ENCODE assay signal across 10 cellular contexts in the genomic region with DNA sequence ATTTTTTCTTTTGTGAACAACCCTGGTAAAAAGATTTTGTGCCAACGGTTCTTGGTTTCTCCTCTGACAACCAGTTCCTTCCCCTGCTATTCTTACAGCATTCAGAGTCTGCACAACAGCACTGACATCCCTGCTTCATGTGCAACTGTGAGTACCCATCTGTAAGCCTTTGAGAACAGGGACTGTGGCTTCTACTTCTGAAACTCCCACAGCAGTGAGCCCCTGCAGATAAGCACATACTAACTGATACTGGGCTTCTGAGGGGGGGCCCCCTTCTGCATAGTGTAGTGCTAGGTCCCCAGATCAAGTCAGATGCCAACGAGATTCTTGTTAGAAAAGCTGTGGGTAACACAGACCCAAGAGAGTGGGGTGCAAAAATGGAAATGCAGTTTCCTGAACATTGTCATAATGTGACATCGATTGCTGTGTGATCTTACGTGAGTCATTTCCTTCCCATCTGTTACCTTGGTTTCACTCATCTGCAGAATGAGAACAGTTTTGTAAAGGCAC. TPM values are rescaled to one million over a fixed set of nuclear protein-coding genes. Genes with fewer than 3 reads are reported as not detected.
DNase-seq lines count a peak whose midpoint lies in the region; ATAC-seq and TF ChIP-seq lines count a peak whose summit lies in the region.
"Had no signal": no experiment of that assay in that cellular context is flagged by ENCODE, and none has a peak within 500 bp of the region (broad histone marks: within the 10 kb centered on the region; RNA-seq: fewer than 3 reads in every experiment).

No MANE protein-coding gene starts in this region.

- intact Hi-C loops in adrenal gland (cut with DNase I): no loop called here

- TF ChIP-seq CTCF in adrenal gland (IDR thresholded peaks at IDR 0.05): no peak

- WGBS in adrenal gland, 4 donors: 48 to 75% (median 54%) methylated on average over 4 of the region's 4 CpGs

- no peaks in the 10 kb centered on the region for H3K36me3 ChIP-seq in adrenal gland (replicated peaks in 1 of 2)
- H3K36me3 ChIP-seq: heart left ventricle had no signal

- H3K4me1 ChIP-seq in adrenal gland (replicated peaks in 1 of 2): no peaks in the 10 kb centered on the region

- peak; percentile 46 to 50 for DNase-seq in Kasumi-1 (lab: John Stamatoyannopoulos, UW)
- peak; percentile 69 for DNase-seq in activated T-cell treated with anti-CD3 and anti-CD28 coated beads, Interleukin-2, amount 50 U/mL, for 1 hour
- peak; percentile 78 to 80 for DNase-seq in stimulated activated CD4-positive, alpha-beta T cell treated with anti-CD3 and anti-CD28 coated beads, Interleukin-15, amount 100 ng/mL, for 48 hours (ENCODE audit: low read depth in 2 of 2)
- DNase-seq in anterior cingulate cortex (lab: John Stamatoyannopoulos, UW): no peak
- DNase-seq in adrenal gland: no peak
- no peak for DNase-seq in mesenteric fat pad (ENCODE audit: low spot score)
- DNase-seq: heart left ventricle had no signal

- H3K27me3 ChIP-seq in adrenal gland: no peaks in the 10 kb centered on the region
- H3K27me3 ChIP-seq: heart left ventricle had no signal

- no peaks in the 10 kb centered on the region for H3K9me3 ChIP-seq in adrenal gland (replicated peaks in 1 of 3)
- H3K9me3 ChIP-seq: heart left ventricle had no signal

- H3K4me3 ChIP-seq in GM08714 (ENCODE audit: low read length) (peak overlapping the region; percentile 52; the same call in 1 of the 2 replicates), adrenal gland (no peak overlapping the region)
- H3K4me3 ChIP-seq: heart left ventricle had no signal

- TF ChIP-seq POLR2A in adrenal gland (IDR thresholded peaks at IDR 0.05): no peak

- peak; percentile 87 for ATAC-seq in GM21619 (IDR thresholded peaks at IDR 0.05; ENCODE audit: unreplicated experiment)

- H3K27ac ChIP-seq in adrenal gland: no peak overlapping the region

RNA-seq across cellular contexts. Expression of a gene that starts 11.1 kb away (rescaled TPM):
- total RNA-seq in adrenal gland: 1 to 10 TPM; 1.1 to 9.1 (median 2.2) TPM
- 1 to 10 TPM; 1.8 to 2.5 (median 2.0) TPM for polyA plus RNA-seq in adrenal gland
- total RNA-seq in mesenteric fat pad: 18.5 TPM
- total RNA-seq: H1 had no signal

Comparison
In these comparisons a context has a peak if more than half of its experiments do, and no peak if none do; other contexts are left out.
1. DNase-seq: peak in Kasumi-1 (2 of 2), activated T-cell treated with anti-CD3 and anti-CD28 coated beads, Interleukin-2, amount 50 U/mL, for 1 hour (single experiment) and stimulated activated CD4-positive, alpha-beta T cell treated with anti-CD3 and anti-CD28 coated beads, Interleukin-15, amount 100 ng/mL, for 48 hours (2 of 2); none in anterior cingulate cortex (0 of 58), adrenal gland (0 of 7) and mesenteric fat pad (single experiment).